ENCODE assay signal across 8 cellular contexts in genomic region chr6:157019733-157020132, GRCh38.
DNase-seq lines count a peak whose midpoint lies in the region; ATAC-seq and TF ChIP-seq lines count a peak whose summit lies in the region.

No MANE protein-coding gene starts in this region.

- DNase-seq in A673 (ENCODE audit: low spot score), result peak; percentile 59
- DNase-seq in GM20000 (ENCODE audit: low spot score), result peak; percentile 42
- no peak for DNase-seq in WTC11 (ENCODE audit: low spot score)
- peak in 1 of 3 donors; percentile 4 for DNase-seq in immature natural killer cell
- DNase-seq in NCI-H524 treated with DMSO at 0.1 percent for 48 hours (lab: John Stamatoyannopoulos, UW), result no peak
- no peak for DNase-seq in NCI-H2081 treated with DMSO at 0.1 percent for 48 hours (lab: John Stamatoyannopoulos, UW)
- DNase-seq in NCI-H1092 (lab: John Stamatoyannopoulos, UW), result no peak

- H3K27me3 Mint-ChIP-seq in WTC11 (ENCODE audit: low read depth) (no peaks in the 10 kb centered on the region), immature natural killer cell (ENCODE audit: low read depth in 3 of 3) (peaks cover 11 to 30% (median 13%) of the 10 kb centered on the region in 3 donors)

- peak overlapping the region; percentile 25 for H3K27ac ChIP-seq in A673 (ENCODE audit: low read depth, low read length, poor library complexity, severe bottlenecking)

- H3K4me3 Mint-ChIP-seq in WTC11, result peak overlapping the region; percentile 50
- peak overlapping the region; percentile 67 to 98 (median 95) for H3K4me3 Mint-ChIP-seq in immature natural killer cell

- CTCF ChIA-PET in A673 (lab: Charles Lee) (no interaction called here), WTC11 (lab: Charles Lee) (interaction anchor here (1.1 to 1.2 kb wide), 2 partner anchors 77 to 139 kb away, joined by 4 to 6 read pairs; no protein-coding TSS in a partner anchor)

- H3K4me3 ChIP-seq in A673 (ENCODE audit: low read depth, low read length, poor library complexity, severe bottlenecking), result peak overlapping the region; percentile 26

- H3K4me1 ChIP-seq in A673 (ENCODE audit: insufficient read depth, low read length, poor library complexity, severe bottlenecking), result peaks cover 32% of the 10 kb centered on the region

- POLR2A ChIA-PET in A673 (lab: Charles Lee; ENCODE audit: low non-redundant PET) (interaction anchor here (0.6 kb wide), 1 partner anchor 30 kb away, joined by 3 read pairs; no protein-coding TSS in a partner anchor), WTC11 (lab: Charles Lee) (no interaction called here)

- peaks cover 52% of the 10 kb centered on the region for H3K4me1 Mint-ChIP-seq in WTC11
- H3K4me1 Mint-ChIP-seq in immature natural killer cell, result peaks cover 40 to 73% of the 10 kb centered on the region in 2 donors

- peak; percentile 35; the same call in 1 of the 2 replicates for TF ChIP-seq CTCF in A673 (conservative IDR thresholded peaks at IDR 0.05; ENCODE audit: low read depth, low read length)
- TF ChIP-seq CTCF in GM20000 (IDR thresholded peaks at IDR 0.05; ENCODE audit: extremely low read depth, missing control alignments), result no peak
- TF ChIP-seq CTCF in WTC11 (IDR thresholded peaks at IDR 0.05), result no peak

- H3K36me3 Mint-ChIP-seq in WTC11 (no peaks in the 10 kb centered on the region), immature natural killer cell (no peaks in the 10 kb centered on the region)

- no peaks in the 10 kb centered on the region for H3K27me3 ChIP-seq in A673 (replicated peaks; ENCODE audit: insufficient read depth, low read depth, low read length, poor library complexity)

- ATAC-seq in WTC11 (no peak), GM19023 (IDR thresholded peaks at IDR 0.05; ENCODE audit: unreplicated experiment) (no peak)

- intact Hi-C loops in A673 (cut with micrococcal nuclease; ENCODE audit: unreplicated experiment), result loop anchor here (2.0 kb wide), 1 partner anchor 243 kb away; the partner anchor contains the start of gene ARID1B

- H3K36me3 ChIP-seq in A673 (ENCODE audit: insufficient read depth, low read length, poor library complexity, severe bottlenecking), result no peaks in the 10 kb centered on the region

- peaks cover under 1% of the 10 kb centered on the region for H3K9me3 ChIP-seq in A673 (ENCODE audit: low read depth, low read length, poor library complexity, severe bottlenecking)

- H3K9me3 Mint-ChIP-seq in WTC11 (peaks cover under 1% of the 10 kb centered on the region; the same call in 1 of the 2 replicates), immature natural killer cell (no peaks in the 10 kb centered on the region)

- H3K27ac Mint-ChIP-seq in WTC11, result peak overlapping the region; percentile 89
- peak overlapping the region; percentile 74 to 99 (median 88) for H3K27ac Mint-ChIP-seq in immature natural killer cell

- BruUV-seq in A673 (replicated peaks; lab: Mats Ljungman, UMichigan), result no TSS peak

TF ChIP-seq in WTC11, 78 proteins besides CTCF, POLR2A, EP300 and RAD21 (continues in another document):
- TF ChIP-seq NFATC4 (CRISPR knock-in tag; IDR thresholded peaks at IDR 0.05) (no peak), ZNF317 (CRISPR knock-in tag; IDR thresholded peaks at IDR 0.05; ENCODE audit: borderline replicate concordance, low read depth) (no peak), ATF2 (CRISPR knock-in tag; IDR thresholded peaks at IDR 0.05; ENCODE audit: borderline replicate concordance, low read depth) (no peak), ZBTB43 (CRISPR knock-in tag; IDR thresholded peaks at IDR 0.05) (no peak), ZBTB21 (CRISPR knock-in tag; IDR thresholded peaks at IDR 0.05; ENCODE audit: borderline replicate concordance) (no peak), GABPB1 (CRISPR knock-in tag; IDR thresholded peaks at IDR 0.05) (no peak), ERG (CRISPR knock-in tag; IDR thresholded peaks at IDR 0.05) (no peak), OVOL2 (CRISPR knock-in tag; IDR thresholded peaks at IDR 0.05; ENCODE audit: borderline replicate concordance) (no peak), AR (CRISPR knock-in tag; IDR thresholded peaks at IDR 0.05) (no peak), HMGXB4 (CRISPR knock-in tag; IDR thresholded peaks at IDR 0.05) (no peak)

Comparison
In these comparisons a context has a peak if more than half of its experiments do, and no peak if none do; other contexts are left out.
1. DNase-seq: peak in A673 (single experiment) and GM20000 (single experiment); none in WTC11 (single experiment), NCI-H524 treated with DMSO at 0.1 percent for 48 hours (single experiment), NCI-H2081 treated with DMSO at 0.1 percent for 48 hours (single experiment) and NCI-H1092 (single experiment).